ENCODE assay signal across 19 cellular contexts in genomic region chr2:66901344-66901743, GRCh38.
DNase-seq lines count a peak whose midpoint lies in the region; ATAC-seq and TF ChIP-seq lines count a peak whose summit lies in the region.
"Had no signal": no experiment of that assay in that cellular context is flagged by ENCODE, and none has a peak within 500 bp of the region (broad histone marks: within the 10 kb centered on the region; RNA-seq: fewer than 3 reads in every experiment).

No MANE protein-coding gene starts in this region.

- no peak overlapping the region for H2AFZ ChIP-seq in MM.1S (ENCODE audit: low read length)
- H2AFZ ChIP-seq: GM23248 had no signal

- no peak for TF ChIP-seq CTCF in heart left ventricle (IDR thresholded peaks at IDR 0.05)
- no peak for TF ChIP-seq CTCF in astrocyte of the cerebellum (IDR thresholded peaks at IDR 0.05; ENCODE audit: low read depth, low read length, missing control alignments)
- no peak for TF ChIP-seq CTCF in fibroblast of the aortic adventitia (IDR thresholded peaks at IDR 0.05; ENCODE audit: insufficient read depth, low read length)
- no peak for TF ChIP-seq CTCF in MM.1S (IDR thresholded peaks at IDR 0.05; ENCODE audit: low read length)

- H3K79me2 ChIP-seq in MM.1S (ENCODE audit: low read length) = no peaks in the 10 kb centered on the region

- H3K9ac ChIP-seq in MM.1S (ENCODE audit: low read length) = no peak overlapping the region
- H3K9ac ChIP-seq: GM23248 had no signal

- H3K27ac ChIP-seq in heart left ventricle = no peak overlapping the region
- H3K27ac ChIP-seq in MM.1S (ENCODE audit: low read length) = no peak overlapping the region
- H3K27ac ChIP-seq: GM23248 had no signal

- H3K36me3 ChIP-seq in heart left ventricle (no peaks in the 10 kb centered on the region), MM.1S (replicated peaks; ENCODE audit: insufficient read depth, low read length) (no peaks in the 10 kb centered on the region)

- no peak overlapping the region for H3K4me2 ChIP-seq in MM.1S (ENCODE audit: low read depth, low read length)

- peak in 3 of 5 donors; percentile 11 to 29 (median 17) for DNase-seq in heart left ventricle
- no peak for DNase-seq in cardiac septum (ENCODE audit: low spot score)
- DNase-seq in astrocyte of the cerebellum (ENCODE audit: low read depth) = peak; percentile 24
- DNase-seq in fibroblast of the aortic adventitia (ENCODE audit: low read depth) = peak; percentile 94
- peak; percentile 28 for DNase-seq in stromal cell of bone marrow (ENCODE audit: low read depth)
- no peak for DNase-seq in MM.1S
- DNase-seq in T-helper 2 cell = no peak
- DNase-seq in left colon = no peak
- DNase-seq: Calu3; CD4-positive, CD25-positive, alpha-beta regulatory T cell; GM23248; NCI-H1048; NCI-H1694; NCI-H2107; NCI-H345; NCI-H526 treated with DMSO at 0.1 percent for 48 hours; RPMI8226 had no signal

- 44 to 66% (median 54%) methylated on average over 3 of the region's 3 CpGs for WGBS in heart left ventricle, 4 donors

- in situ Hi-C loops in astrocyte of the cerebellum (cut with HindIII; ENCODE audit: low sequenced_read_pairs) = no loop called here

- no peak for TF ChIP-seq POLR2A in heart left ventricle (IDR thresholded peaks at IDR 0.05)

- H3K4me1 ChIP-seq in heart left ventricle (peaks cover 0 to 26% (median 5%) of the 10 kb centered on the region in 12 donors), MM.1S (ENCODE audit: low read length) (no peaks in the 10 kb centered on the region)

- peak in 3 of 4 donors; percentile 66 to 79 (median 72) for ATAC-seq in heart left ventricle
- ATAC-seq in left colon = no peak
- ATAC-seq: GM12878, K562 had no signal

- H3K9me3 ChIP-seq in heart left ventricle (no peaks in the 10 kb centered on the region), MM.1S (replicated peaks; ENCODE audit: insufficient read depth, low read length) (no peaks in the 10 kb centered on the region)

- H3K27me3 ChIP-seq in heart left ventricle (no peaks in the 10 kb centered on the region), MM.1S (replicated peaks; ENCODE audit: insufficient read depth, low read length) (no peaks in the 10 kb centered on the region)

- H3F3A ChIP-seq in MM.1S (ENCODE audit: insufficient read depth, low read length) = no peaks in the 10 kb centered on the region

- H3K4me3 ChIP-seq in heart left ventricle = no peak overlapping the region
- no peak overlapping the region for H3K4me3 ChIP-seq in astrocyte of the cerebellum (ENCODE audit: low read depth, low read length)
- no peak overlapping the region for H3K4me3 ChIP-seq in fibroblast of the aortic adventitia (ENCODE audit: low read depth, low read length)
- no peak overlapping the region for H3K4me3 ChIP-seq in MM.1S (ENCODE audit: low read length)
- H3K4me3 ChIP-seq: GM12878, GM23248, K562 had no signal

- intact Hi-C loops in heart left ventricle (cut with DNase I) = no loop called here
- intact Hi-C loops in cardiac septum (cut with DNase I) = no loop called here
- intact Hi-C loops in left colon (cut with DNase I, micrococcal nuclease) = no loop called here

- no peaks in the 10 kb centered on the region for H3K9me2 ChIP-seq in MM.1S (replicated peaks; ENCODE audit: insufficient read depth, low read length)

- H4K20me1 ChIP-seq in MM.1S (ENCODE audit: insufficient read depth, low read length) = no peaks in the 10 kb centered on the region

Comparison
In these comparisons a context has a peak if more than half of its experiments do, and no peak if none do; other contexts are left out.
1. DNase-seq: peak in heart left ventricle (3 of 5), astrocyte of the cerebellum (single experiment), fibroblast of the aortic adventitia (single experiment) and stromal cell of bone marrow (single experiment); none in cardiac septum (single experiment), MM.1S (single experiment), T-helper 2 cell (0 of 5) and left colon (0 of 2).